Comparison of ENCODE assay signal across 15 cellular contexts in genomic region chr16:11633113-11633512, GRCh38. TPM values are rescaled to one million over a fixed set of nuclear protein-coding genes. Genes with fewer than 3 reads are reported as not detected.
A peak's percentile ranks its signal among the peaks of the same experiment; 100 is the strongest.
DNase-seq lines count a peak whose midpoint lies in the region; ATAC-seq and TF ChIP-seq lines count a peak whose summit lies in the region.
"Had no signal": no experiment of that assay in that cellular context is flagged by ENCODE, and none has a peak within 500 bp of the region (broad histone marks: within the 10 kb centered on the region; RNA-seq: fewer than 3 reads in every experiment).

No MANE protein-coding gene starts in this region.

- WGBS in IMR-90 (ENCODE audit: extremely low coverage in 2 of 2, insufficient read length in 1 of 2), 2 experiments: 70% methylated on average over 2 of the region's 3 CpGs; no CpG with 5 or more reads in 1 of the 2 experiments
- WGBS in neuronal stem cell (ENCODE audit: extremely low coverage in 2 of 2, insufficient read length in 2 of 2, insufficient replicate concordance in 1 of 2), 2 donors: no CpG with 5 or more reads among the region's 3 CpGs

- H2AK5ac ChIP-seq in IMR-90 (ENCODE audit: low read depth, low read length) (peak overlapping the region; percentile 99), neuronal stem cell (ENCODE audit: low read depth, low read length) (no peak overlapping the region)

- H2BK120ac ChIP-seq in IMR-90 (ENCODE audit: low read depth, low read length) (peak overlapping the region; percentile 100), neuronal stem cell (ENCODE audit: low read depth, low read length) (no peak overlapping the region)

- H3K4me3 Mint-ChIP-seq in dendritic cell treated with granulocyte-macrophage colony-stimulating factor and Interleukin-4, amounts not matched to agents 40 ng/mL and 50 ng/mL, for 4 days: no peak overlapping the region
- H3K4me3 Mint-ChIP-seq in stimulated activated naive CD8-positive, alpha-beta T cell treated with anti-CD3 and anti-CD28 coated beads, Interleukin-15, amount 100 ng/mL, for 72 hours: no peak overlapping the region
- H3K4me3 Mint-ChIP-seq: activated naive CD4-positive, alpha-beta T cell treated with anti-CD3 and anti-CD28 coated beads for 36 hours; effector memory CD8-positive, alpha-beta T cell had no signal

- peaks cover 87% of the 10 kb centered on the region for H3K4me1 Mint-ChIP-seq in dendritic cell treated with granulocyte-macrophage colony-stimulating factor and Interleukin-4, amounts not matched to agents 40 ng/mL and 50 ng/mL, for 4 days (ENCODE audit: low read depth)
- H3K4me1 Mint-ChIP-seq in stimulated activated naive CD8-positive, alpha-beta T cell treated with anti-CD3 and anti-CD28 coated beads, Interleukin-15, amount 100 ng/mL, for 72 hours: peaks cover 36% of the 10 kb centered on the region

- no peak for TF ChIP-seq CTCF in IMR-90 (conservative IDR thresholded peaks at IDR 0.05; ENCODE audit: low read depth, low read length)
- TF ChIP-seq CTCF in tibial artery (IDR thresholded peaks at IDR 0.05): no peak

- H2BK12ac ChIP-seq in neuronal stem cell (ENCODE audit: low read length): peak overlapping the region; percentile 8

- in situ Hi-C loops in IMR-90 (cut with MboI; ENCODE audit: low sequenced_read_pairs): no loop called here

- H3K4me3 ChIP-seq in IMR-90 (ENCODE audit: insufficient read depth, low read depth, low read length) (no peak overlapping the region), neuronal stem cell (ENCODE audit: low read length in 2 of 2) (no peak overlapping the region), tibial artery (no peak overlapping the region)

- H4K20me1 ChIP-seq in IMR-90 (ENCODE audit: insufficient read depth, low read length): no peaks in the 10 kb centered on the region

- H3K4me1 ChIP-seq in IMR-90 (ENCODE audit: control insufficient read depth, insufficient read depth, low read length) (peaks cover 34% of the 10 kb centered on the region), neuronal stem cell (ENCODE audit: control insufficient read depth in 2 of 2, insufficient read depth in 1 of 2, low read depth in 1 of 2, low read length in 2 of 2) (peaks cover 11 to 14% of the 10 kb centered on the region in 2 donors), tibial artery (peaks cover 0 to 20% (median 14%) of the 10 kb centered on the region in 4 donors)

- peak overlapping the region; percentile 82 for H3K56ac ChIP-seq in IMR-90 (ENCODE audit: extremely low read depth, insufficient read depth, low read length)

- H3K9me3 Mint-ChIP-seq in dendritic cell treated with granulocyte-macrophage colony-stimulating factor and Interleukin-4, amounts not matched to agents 40 ng/mL and 50 ng/mL, for 4 days: no peaks in the 10 kb centered on the region
- H3K9me3 Mint-ChIP-seq in stimulated activated naive CD8-positive, alpha-beta T cell treated with anti-CD3 and anti-CD28 coated beads, Interleukin-15, amount 100 ng/mL, for 72 hours: no peaks in the 10 kb centered on the region
- H3K9me3 Mint-ChIP-seq: activated naive CD4-positive, alpha-beta T cell treated with anti-CD3 and anti-CD28 coated beads for 36 hours; effector memory CD8-positive, alpha-beta T cell had no signal

- H2AFZ ChIP-seq in IMR-90 (replicated peaks; ENCODE audit: low read length, poor library complexity) (peak overlapping the region; percentile 93), neuronal stem cell (ENCODE audit: low read length) (peak overlapping the region; percentile 89)

- H4K8ac ChIP-seq in IMR-90 (ENCODE audit: low read depth in 2 of 2, low read length in 2 of 2) (peak overlapping the region; percentile 88 to 99), neuronal stem cell (ENCODE audit: low read depth, low read length) (no peak overlapping the region)

- dilution Hi-C loops in IMR-90 (cut with HindIII; ENCODE audit: low sequenced_read_pairs, unreplicated experiment): no loop called here

- H3K4ac ChIP-seq in IMR-90 (ENCODE audit: low read depth, low read length) (peak overlapping the region; percentile 99), neuronal stem cell (ENCODE audit: low read length) (no peak overlapping the region)

- H3K27ac Mint-ChIP-seq in dendritic cell treated with granulocyte-macrophage colony-stimulating factor and Interleukin-4, amounts not matched to agents 40 ng/mL and 50 ng/mL, for 4 days: peak overlapping the region; percentile 80
- H3K27ac Mint-ChIP-seq in stimulated activated naive CD8-positive, alpha-beta T cell treated with anti-CD3 and anti-CD28 coated beads, Interleukin-15, amount 100 ng/mL, for 72 hours: no peak overlapping the region
- H3K27ac Mint-ChIP-seq: activated naive CD4-positive, alpha-beta T cell treated with anti-CD3 and anti-CD28 coated beads for 36 hours had no signal

- peaks cover 18% of the 10 kb centered on the region for H3K27me3 Mint-ChIP-seq in dendritic cell treated with granulocyte-macrophage colony-stimulating factor and Interleukin-4, amounts not matched to agents 40 ng/mL and 50 ng/mL, for 4 days
- H3K27me3 Mint-ChIP-seq in stimulated activated naive CD8-positive, alpha-beta T cell treated with anti-CD3 and anti-CD28 coated beads, Interleukin-15, amount 100 ng/mL, for 72 hours: no peaks in the 10 kb centered on the region
- H3K27me3 Mint-ChIP-seq: effector memory CD8-positive, alpha-beta T cell had no signal

- peak overlapping the region; percentile 98 for H2AK9ac ChIP-seq in IMR-90 (replicated peaks; ENCODE audit: low read depth, low read length, poor library complexity)

- intact Hi-C loops in IMR-90 (cut with micrococcal nuclease) (no loop called here), tibial artery (cut with DNase I; ENCODE audit: low total_unique reads) (no loop called here)
- intact Hi-C loops in dendritic cell treated with granulocyte-macrophage colony-stimulating factor and Interleukin-4, amounts not matched to agents 40 ng/mL and 50 ng/mL, for 4 days (cut with micrococcal nuclease): loop anchor here (5.0 kb wide), 1 partner anchor 36 kb away; no protein-coding TSS in a partner anchor

- H3K79me1 ChIP-seq in IMR-90 (ENCODE audit: low read depth in 1 of 2, low read length in 2 of 2): no peaks in the 10 kb centered on the region; a peak in 1 of 4 replicates
- H3K79me1 ChIP-seq in neuronal stem cell (ENCODE audit: low read depth, low read length): no peaks in the 10 kb centered on the region

- H3K36me3 Mint-ChIP-seq in dendritic cell treated with granulocyte-macrophage colony-stimulating factor and Interleukin-4, amounts not matched to agents 40 ng/mL and 50 ng/mL, for 4 days (ENCODE audit: low read depth): no peaks in the 10 kb centered on the region

- peak overlapping the region; percentile 100 for H4K91ac ChIP-seq in IMR-90 (ENCODE audit: insufficient read depth, low read depth, low read length)
- H4K91ac ChIP-seq in neuronal stem cell (ENCODE audit: low read depth, low read length, poor library complexity): no peak overlapping the region

- DNase-seq in IMR-90: no peak
- DNase-seq in neuronal stem cell (ENCODE audit: low spot score): no peak
- no peak for DNase-seq in tibial artery
- DNase-seq in NCI-H69 (lab: John Stamatoyannopoulos, UW): no peak
- no peak for DNase-seq in dermis blood vessel endothelial cell
- no peak for DNase-seq in stimulated activated naive CD8-positive, alpha-beta T cell treated with anti-CD3 and anti-CD28 coated beads, Interleukin-15, amount 100 ng/mL, for 72 hours
- DNase-seq: activated naive CD4-positive, alpha-beta T cell treated with anti-CD3 and anti-CD28 coated beads for 36 hours; DMS53; effector memory CD8-positive, alpha-beta T cell; NCI-H1436 treated with DMSO at 0.1 percent for 48 hours; NK-92 treated with Interleukin-12 subunit alpha and Interleukin-12 subunit beta, amount 100 ng/mL, for 24 hours; stimulated activated naive CD8-positive, alpha-beta T cell treated with anti-CD3 and anti-CD28 coated beads, Interleukin-15, Interleukin-2, amounts not matched to agents 100 U/mL and 50 U/mL, for 24 hours had no signal

- H3K4me2 ChIP-seq in IMR-90 (ENCODE audit: low read depth, low read length): peak overlapping the region; percentile 67
- H3K4me2 ChIP-seq in neuronal stem cell (ENCODE audit: insufficient read depth, low read length, poor library complexity, severe bottlenecking): no peak overlapping the region

- TF ChIP-seq POLR2A in IMR-90 (IDR thresholded peaks at IDR 0.05; ENCODE audit: low read depth, low read length): no peak

- peaks cover 12% of the 10 kb centered on the region for H3K9me1 ChIP-seq in IMR-90 (ENCODE audit: insufficient read depth, low read length)

- no peak for TF ChIP-seq RAD21 in IMR-90 (IDR thresholded peaks at IDR 0.05; ENCODE audit: low read length)

- no peak for ATAC-seq in IMR-90 (ENCODE audit: low read depth)
- no peak for ATAC-seq in stimulated activated naive CD8-positive, alpha-beta T cell treated with anti-CD3 and anti-CD28 coated beads, Interleukin-15, amount 100 ng/mL, for 72 hours
- ATAC-seq: activated CD4-positive, CD25-positive, alpha-beta regulatory T cell treated with anti-CD3 and anti-CD28 coated beads, Interleukin-2, amount 50 U/mL, for 24 hours; effector memory CD8-positive, alpha-beta T cell; stimulated activated naive CD8-positive, alpha-beta T cell treated with anti-CD3 and anti-CD28 coated beads, Interleukin-15, Interleukin-2, amounts not matched to agents 100 U/mL and 50 U/mL, for 24 hours had no signal

- H2BK15ac ChIP-seq in IMR-90 (ENCODE audit: low read depth, low read length) (peak overlapping the region; percentile 99), neuronal stem cell (ENCODE audit: low read length) (peak overlapping the region; percentile 91)

- H3K27me3 ChIP-seq in IMR-90 (ENCODE audit: control insufficient read depth, insufficient read depth, low read length): no peaks in the 10 kb centered on the region
- H3K27me3 ChIP-seq in neuronal stem cell (ENCODE audit: control insufficient read depth in 3 of 3, insufficient read depth in 3 of 3, low read depth in 1 of 3, low read length in 3 of 3): peaks cover 0 to 5% (median 2%) of the 10 kb centered on the region in 3 experiments
- H3K27me3 ChIP-seq in tibial artery: no peaks in the 10 kb centered on the region

- H4K5ac ChIP-seq in IMR-90 (ENCODE audit: low read depth, low read length): peak overlapping the region; percentile 100

- H3K14ac ChIP-seq in IMR-90 (replicated peaks; ENCODE audit: low read depth, low read length): peak overlapping the region; percentile 98
- H3K14ac ChIP-seq in neuronal stem cell (ENCODE audit: low read length): no peak overlapping the region

- H3K23ac ChIP-seq in IMR-90 (ENCODE audit: low read depth, low read length): peak overlapping the region; percentile 92
- H3K23ac ChIP-seq in neuronal stem cell (ENCODE audit: low read depth, low read length, poor library complexity): no peak overlapping the region

- BruUV-seq in IMR-90 (replicated peaks; lab: Mats Ljungman, UMichigan): no TSS peak

- H3K9ac ChIP-seq in IMR-90 (ENCODE audit: low read depth, low read length): peak overlapping the region; percentile 88
- H3K9ac ChIP-seq in neuronal stem cell (ENCODE audit: low read depth, low read length, poor library complexity): peak overlapping the region; percentile 38

- peak overlapping the region; percentile 94 for H2BK5ac ChIP-seq in IMR-90 (ENCODE audit: low read depth, low read length, poor library complexity, severe bottlenecking)
- peak overlapping the region; percentile 88 for H2BK5ac ChIP-seq in neuronal stem cell (ENCODE audit: low read length)

- no peaks in the 10 kb centered on the region for H3K9me3 ChIP-seq in IMR-90 (ENCODE audit: control insufficient read depth, insufficient read depth, low read length)
- peaks cover 0 to 2% of the 10 kb centered on the region in 2 donors for H3K9me3 ChIP-seq in neuronal stem cell (replicated peaks in 1 of 2; ENCODE audit: control insufficient read depth in 2 of 2, insufficient read depth in 1 of 2, low read depth in 1 of 2, low read length in 2 of 2)
- no peaks in the 10 kb centered on the region for H3K9me3 ChIP-seq in tibial artery

- no peaks in the 10 kb centered on the region for H3K36me3 ChIP-seq in IMR-90 (ENCODE audit: control insufficient read depth, insufficient read depth, low read length)
- H3K36me3 ChIP-seq in neuronal stem cell (replicated peaks in 1 of 2; ENCODE audit: control insufficient read depth in 2 of 2, insufficient read depth in 2 of 2, low read length in 2 of 2): no peaks in the 10 kb centered on the region
- no peaks in the 10 kb centered on the region for H3K36me3 ChIP-seq in tibial artery

- H3K27ac ChIP-seq in IMR-90 (ENCODE audit: insufficient read depth, low read length) (peak overlapping the region; percentile 98), neuronal stem cell (replicated peaks; ENCODE audit: low read length) (peak overlapping the region; percentile 30), tibial artery (peak overlapping the region; percentile 80 to 81)
- H3K27ac ChIP-seq: C4-2B had no signal

- CTCF ChIA-PET in IMR-90 (lab: Yijun Ruan, JAX): no interaction called here

- POLR2A ChIA-PET in IMR-90 (lab: Charles Lee; ENCODE audit: unreplicated experiment): no interaction called here

- H2BK20ac ChIP-seq in IMR-90 (ENCODE audit: low read depth, low read length): peak overlapping the region; percentile 98

- peak overlapping the region; percentile 99 for H3K18ac ChIP-seq in IMR-90 (ENCODE audit: low read depth, low read length)
- H3K18ac ChIP-seq in neuronal stem cell (ENCODE audit: low read length): peak overlapping the region; percentile 94

RNA-seq across cellular contexts. Expression of gene SNN, which starts 35.1 kb away (rescaled TPM):
- total RNA-seq in IMR-90 (2012; rRNA removed) (8.6 and 10.0 TPM in 2 replicates), dermis blood vessel endothelial cell (34.4 and 56.7 TPM in 2 replicates)
- 11.8 and 13.0 TPM in 2 replicates for polyA plus RNA-seq in IMR-90 (2012; rRNA removed)
- polyA plus RNA-seq in IMR-90 (2012; cell fraction: cytosol; rRNA removed): 9.3 and 14.5 TPM in 2 replicates
- polyA plus RNA-seq in IMR-90 (2012; cell fraction: nucleus; rRNA removed; ENCODE audit: low replicate concordance): 7.9 and 13.2 TPM in 2 replicates
- 84.2 TPM for polyA plus RNA-seq in neuronal stem cell (2013, experiment 1 of 2)
- polyA plus RNA-seq in neuronal stem cell (2013, experiment 2 of 2): 83.6 TPM

RNA-seq across cellular contexts. Expression of gene LITAF, which starts 46.4 kb away (rescaled TPM):
- total RNA-seq in IMR-90 (2012; rRNA removed) (96.9 and 113 TPM in 2 replicates), dermis blood vessel endothelial cell (3.6 and 5.6 TPM in 2 replicates)
- polyA plus RNA-seq in IMR-90 (2012; rRNA removed): 203 and 206 TPM in 2 replicates
- polyA plus RNA-seq in IMR-90 (2012; cell fraction: cytosol; rRNA removed): 126 and 616 TPM in 2 replicates
- 97.8 and 160 TPM in 2 replicates for polyA plus RNA-seq in IMR-90 (2012; cell fraction: nucleus; rRNA removed; ENCODE audit: low replicate concordance)
- 85.6 TPM for polyA plus RNA-seq in neuronal stem cell (2013, experiment 1 of 2)
- 87.4 TPM for polyA plus RNA-seq in neuronal stem cell (2013, experiment 2 of 2)

Comparison
In these comparisons a context has a peak if more than half of its experiments do, and no peak if none do; other contexts are left out.
1. H3K27ac ChIP-seq: peak in every context shown above with its lines; median percentile 98 in IMR-90; 80 in tibial artery; 30 in neuronal stem cell.
2. RNA of gene LITAF, which starts 46.4 kb away (total RNA-seq): 96.9 to 113 TPM in IMR-90; 3.6 to 5.6 TPM in dermis blood vessel endothelial cell; every median in the first group is over 10 times any median in the second.